Comparison of ENCODE assay signal across 21 cellular contexts in the genomic region with DNA sequence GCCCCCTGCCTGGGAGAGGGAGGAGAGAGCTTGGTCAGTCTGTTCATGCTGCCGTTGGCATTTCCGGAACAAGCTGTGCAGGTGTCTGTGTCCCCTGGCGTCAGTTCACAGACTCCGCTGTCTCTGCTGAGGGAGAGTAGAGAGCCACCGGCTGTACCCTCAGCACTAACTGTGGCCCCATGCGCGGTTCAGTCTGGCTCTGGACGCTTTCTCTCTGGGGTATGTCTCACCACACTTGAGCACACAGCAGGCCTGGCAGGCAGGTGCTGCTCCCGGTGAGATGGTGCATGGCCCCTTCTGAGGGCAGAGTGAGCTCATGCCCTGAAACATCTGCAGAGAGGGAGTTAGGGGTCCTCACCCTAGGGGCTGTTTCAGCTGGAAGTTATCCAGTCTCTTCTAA. TPM values are rescaled to one million over a fixed set of nuclear protein-coding genes. Genes with fewer than 3 reads are reported as not detected.
DNase-seq lines count a peak whose midpoint lies in the region; ATAC-seq, FAIRE-seq and TF ChIP-seq lines count a peak whose summit lies in the region.
"Had no signal": no experiment of that assay in that cellular context is flagged by ENCODE, and none has a peak within 500 bp of the region (broad histone marks: within the 10 kb centered on the region; RNA-seq: fewer than 3 reads in every experiment).

No MANE protein-coding gene starts in this region.

- no peak overlapping the region for H3K4me3 ChIP-seq in Caco-2 (ENCODE audit: low read depth, low read length)
- H3K4me3 ChIP-seq in IMR-90 (ENCODE audit: insufficient read depth, low read depth, low read length), result no peak overlapping the region
- H3K4me3 ChIP-seq in H1 (ENCODE audit: extremely low read depth in 1 of 4, insufficient read depth in 2 of 4, low read depth in 3 of 4, low read length in 4 of 4), result no peak overlapping the region
- no peak overlapping the region for H3K4me3 ChIP-seq in body of pancreas
- H3K4me3 ChIP-seq: GM12878, SK-N-MC had no signal

- H2AFZ ChIP-seq in IMR-90 (replicated peaks; ENCODE audit: low read length, poor library complexity) (no peak overlapping the region), H1 (ENCODE audit: low read length) (no peak overlapping the region)

- TF ChIP-seq POLR2A in IMR-90 (IDR thresholded peaks at IDR 0.05; ENCODE audit: low read depth, low read length) (no peak), H1 (IDR thresholded peaks at IDR 0.05; ENCODE audit: control extremely low read depth in 1 of 2, low read depth in 2 of 2, low read length in 2 of 2) (no peak), body of pancreas (IDR thresholded peaks at IDR 0.05) (no peak)

- CTCF ChIA-PET in Caco-2 (lab: Charles Lee), result no interaction called here
- CTCF ChIA-PET in IMR-90 (lab: Yijun Ruan, JAX), result no interaction called here
- CTCF ChIA-PET in H1 (lab: Charles Lee; ENCODE audit: partially characterized antibody), result interaction anchor here (0.6 to 1.6 kb wide), 2 partner anchors 18 to 22 kb away, joined by 3 to 4 read pairs; no protein-coding TSS in a partner anchor

- POLR2A ChIA-PET in Caco-2 (lab: Charles Lee) (no interaction called here), IMR-90 (lab: Charles Lee; ENCODE audit: unreplicated experiment) (no interaction called here), H1 (lab: Charles Lee; ENCODE audit: partially characterized antibody) (no interaction called here)

- no peaks in the 10 kb centered on the region for H3K79me2 ChIP-seq in H1 (ENCODE audit: control insufficient read depth in 1 of 2, insufficient read depth in 2 of 2, low read length in 2 of 2)

- no peak for DNase-seq in Caco-2
- DNase-seq in IMR-90, result no peak
- no peak for DNase-seq in H1 (ENCODE audit: low read depth in 1 of 2, low spot score in 2 of 2)
- DNase-seq in posterior vena cava (ENCODE audit: low spot score), result peak; percentile 67
- DNase-seq in activated effector memory CD4-positive, alpha-beta T cell treated with Interleukin-2 at 50 U/mL for 16 hours, result no peak
- DNase-seq in body of pancreas, result no peak
- DNase-seq in activated CD8-positive, alpha-beta memory T cell treated with anti-CD3 and anti-CD28 coated beads for 24 hours, result no peak
- DNase-seq: CD4-positive, alpha-beta memory T cell; GDM1; NCI-H187 treated with DMSO at 0.1 percent for 48 hours; NCI-H2171; NCI-H446; NCI-H774; T-cell had no signal

- intact Hi-C loops in Caco-2 (cut with micrococcal nuclease; ENCODE audit: unreplicated experiment), result no loop called here
- intact Hi-C loops in IMR-90 (cut with micrococcal nuclease), result no loop called here
- intact Hi-C loops in posterior vena cava (cut with DNase I), result no loop called here
- intact Hi-C loops in body of pancreas (cut with DNase I), result no loop called here

- BruUV-seq in Caco-2 (replicated peaks; lab: Mats Ljungman, UMichigan) (no TSS peak), IMR-90 (replicated peaks; lab: Mats Ljungman, UMichigan) (no TSS peak)

- H2BK20ac ChIP-seq in IMR-90 (ENCODE audit: low read depth, low read length) (no peak overlapping the region), H1 (ENCODE audit: low read length) (no peak overlapping the region)

- H2AK5ac ChIP-seq in IMR-90 (ENCODE audit: low read depth, low read length) (no peak overlapping the region), H1 (ENCODE audit: low read depth, low read length) (no peak overlapping the region)

- H3K18ac ChIP-seq in IMR-90 (ENCODE audit: low read depth, low read length) (no peak overlapping the region), H1 (ENCODE audit: extremely low read depth, low read length) (no peak overlapping the region)

- H2BK5ac ChIP-seq in IMR-90 (ENCODE audit: low read depth, low read length, poor library complexity, severe bottlenecking) (no peak overlapping the region), H1 (ENCODE audit: low read depth, low read length) (no peak overlapping the region)

- H4K20me1 ChIP-seq in IMR-90 (ENCODE audit: insufficient read depth, low read length) (no peaks in the 10 kb centered on the region), H1 (replicated peaks in 1 of 2; ENCODE audit: control insufficient read depth in 1 of 2, insufficient read depth in 2 of 2, low read length in 2 of 2) (peaks cover 0 to 3% of the 10 kb centered on the region in 2 experiments)

- H3K36me3 ChIP-seq in Caco-2 (ENCODE audit: control insufficient read depth, insufficient read depth, low read length), result no peaks in the 10 kb centered on the region
- H3K36me3 ChIP-seq in IMR-90 (ENCODE audit: control insufficient read depth, insufficient read depth, low read length), result no peaks in the 10 kb centered on the region
- no peaks in the 10 kb centered on the region for H3K36me3 ChIP-seq in H1 (ENCODE audit: control insufficient read depth in 2 of 4, insufficient read depth in 4 of 4, low read length in 3 of 4)
- H3K36me3 ChIP-seq in body of pancreas (replicated peaks in 1 of 2; ENCODE audit: insufficient read depth in 1 of 2, low read depth in 2 of 2), result no peaks in the 10 kb centered on the region

- peak overlapping the region; percentile 81 for H3K27ac Mint-ChIP-seq in Caco-2 (ENCODE audit: unreplicated experiment)
- H3K27ac Mint-ChIP-seq: B cell; CD4-positive, alpha-beta memory T cell; IgD-negative memory B cell; T-cell had no signal

- no peaks in the 10 kb centered on the region for H3K23me2 ChIP-seq in H1 (ENCODE audit: low read depth, low read length)

- peaks cover 11% of the 10 kb centered on the region for H3K36me3 Mint-ChIP-seq in Caco-2 (ENCODE audit: insufficient read depth, unreplicated experiment)
- H3K36me3 Mint-ChIP-seq: CD4-positive, alpha-beta memory T cell; IgD-negative memory B cell; T-cell had no signal

- H3K4me1 Mint-ChIP-seq in Caco-2 (ENCODE audit: low read depth, unreplicated experiment), result peaks cover 38% of the 10 kb centered on the region
- H3K4me1 Mint-ChIP-seq: B cell had no signal

- H3K4ac ChIP-seq in IMR-90 (ENCODE audit: low read depth, low read length) (no peak overlapping the region), H1 (replicated peaks; ENCODE audit: insufficient read length, low read depth, low read length) (no peak overlapping the region)

- WGBS in IMR-90 (ENCODE audit: extremely low coverage in 2 of 2, insufficient read length in 1 of 2), 2 experiments, result 95% methylated on average over 6 of the region's 9 CpGs; no CpG with 5 or more reads in 1 of the 2 experiments
- 94% methylated on average over 7 of the region's 9 CpGs; no CpG with 5 or more reads in 1 of the 2 experiments for WGBS in H1 (ENCODE audit: extremely low coverage in 1 of 2, insufficient coverage in 1 of 2, insufficient read length in 1 of 2, insufficient replicate concordance in 2 of 2, low coverage in 1 of 2, low lambda C conversion rate in 2 of 2, missing lambda C conversion rate in 1 of 2), 2 experiments
- 88 to 100% methylated on average over 1 to 9 of the region's 9 CpGs for WGBS in body of pancreas, 2 donors

- H2BK12ac ChIP-seq in H1 (ENCODE audit: low read depth, low read length), result no peak overlapping the region

- H3K23ac ChIP-seq in IMR-90 (ENCODE audit: low read depth, low read length), result no peak overlapping the region
- no peak overlapping the region for H3K23ac ChIP-seq in H1 (ENCODE audit: insufficient read length)

- TF ChIP-seq EP300 in H1 (IDR thresholded peaks at IDR 0.05; ENCODE audit: borderline replicate concordance in 1 of 2, low read depth in 2 of 2, low read length in 2 of 2), result no peak

- in situ Hi-C loops in IMR-90 (cut with MboI; ENCODE audit: low sequenced_read_pairs), result no loop called here

- no peak for TF ChIP-seq CTCF in Caco-2 (IDR thresholded peaks at IDR 0.05; ENCODE audit: insufficient read depth in 1 of 2, low read depth in 1 of 2, low read length in 1 of 2, severe bottlenecking in 1 of 2, unreplicated experiment in 1 of 2)
- TF ChIP-seq CTCF in IMR-90 (conservative IDR thresholded peaks at IDR 0.05; ENCODE audit: low read depth, low read length), result no peak
- TF ChIP-seq CTCF in H1 (IDR thresholded peaks at IDR 0.05; ENCODE audit: control extremely low read depth in 1 of 3, insufficient read depth in 1 of 3, low read depth in 1 of 3, low read length in 3 of 3), result no peak
- no peak for TF ChIP-seq CTCF in body of pancreas (IDR thresholded peaks at IDR 0.05)

- H3K9me3 ChIP-seq in Caco-2 (no peaks in the 10 kb centered on the region), IMR-90 (ENCODE audit: control insufficient read depth, insufficient read depth, low read length) (no peaks in the 10 kb centered on the region), H1 (ENCODE audit: insufficient read depth in 2 of 2, low read depth in 1 of 2, low read length in 1 of 2) (no peaks in the 10 kb centered on the region), body of pancreas (no peaks in the 10 kb centered on the region)

- H3K4me2 ChIP-seq in IMR-90 (ENCODE audit: low read depth, low read length), result no peak overlapping the region
- H3K4me2 ChIP-seq in H1 (ENCODE audit: insufficient read depth in 1 of 2, low read depth in 2 of 2, low read length in 2 of 2), result no peak overlapping the region

- H3K27ac ChIP-seq in IMR-90 (ENCODE audit: insufficient read depth, low read length) (no peak overlapping the region), H1 (ENCODE audit: low read depth, low read length) (no peak overlapping the region), body of pancreas (no peak overlapping the region)
- H3K27ac ChIP-seq: SK-N-MC had no signal

- no peak for ATAC-seq in IMR-90 (ENCODE audit: low read depth)
- ATAC-seq in body of pancreas, result no peak
- ATAC-seq: GM12878, T-cell had no signal

- H3K14ac ChIP-seq in IMR-90 (replicated peaks; ENCODE audit: low read depth, low read length) (no peak overlapping the region), H1 (ENCODE audit: insufficient read length) (no peak overlapping the region)

- H3K4me1 ChIP-seq in Caco-2 (peaks cover 13% of the 10 kb centered on the region), IMR-90 (ENCODE audit: control insufficient read depth, insufficient read depth, low read length) (no peaks in the 10 kb centered on the region), H1 (replicated peaks in 1 of 4; ENCODE audit: control insufficient read depth in 3 of 4, insufficient read depth in 4 of 4, low read length in 3 of 4) (no peaks in the 10 kb centered on the region; a peak in 1 of 7 replicates), body of pancreas (no peaks in the 10 kb centered on the region)

- H3K4me3 Mint-ChIP-seq in Caco-2 (ENCODE audit: unreplicated experiment), result no peak overlapping the region
- H3K4me3 Mint-ChIP-seq: B cell; CD4-positive, alpha-beta memory T cell; IgD-negative memory B cell; T-cell had no signal

- H3K79me1 ChIP-seq in IMR-90 (ENCODE audit: low read depth in 1 of 2, low read length in 2 of 2) (no peaks in the 10 kb centered on the region), H1 (ENCODE audit: low read depth, low read length) (no peaks in the 10 kb centered on the region)

- H3K56ac ChIP-seq in IMR-90 (ENCODE audit: extremely low read depth, insufficient read depth, low read length) (no peak overlapping the region), H1 (replicated peaks; ENCODE audit: insufficient read length, low read depth, low read length) (no peak overlapping the region)

- no peak for FAIRE-seq in H1 (lab: Jason Lieb, UNC)
- FAIRE-seq: D721Med, GM12878, H54 had no signal

- no peaks in the 10 kb centered on the region for H3K27me3 Mint-ChIP-seq in Caco-2 (ENCODE audit: insufficient read depth, unreplicated experiment)

- H2BK120ac ChIP-seq in IMR-90 (ENCODE audit: low read depth, low read length), result no peak overlapping the region
- H2BK120ac ChIP-seq in H1 (replicated peaks; ENCODE audit: low read depth, low read length), result no peak overlapping the region

- dilution Hi-C loops in IMR-90 (cut with HindIII; ENCODE audit: low sequenced_read_pairs, unreplicated experiment), result no loop called here

- H4K91ac ChIP-seq in IMR-90 (ENCODE audit: insufficient read depth, low read depth, low read length) (no peak overlapping the region), H1 (replicated peaks; ENCODE audit: insufficient read length, low read length) (no peak overlapping the region)

- H2BK15ac ChIP-seq in IMR-90 (ENCODE audit: low read depth, low read length), result no peak overlapping the region
- H2BK15ac ChIP-seq in H1 (ENCODE audit: low read length), result no peak overlapping the region

- no peak overlapping the region for H3K9ac ChIP-seq in IMR-90 (ENCODE audit: low read depth, low read length)
- H3K9ac ChIP-seq in H1 (replicated peaks in 1 of 4; ENCODE audit: extremely low read depth in 1 of 4, low read depth in 3 of 4, low read length in 3 of 4), result no peak overlapping the region

- H4K5ac ChIP-seq in IMR-90 (ENCODE audit: low read depth, low read length), result no peak overlapping the region
- H4K5ac ChIP-seq in H1 (ENCODE audit: insufficient read length, low read depth, low read length), result no peak overlapping the region

- H3K9me1 ChIP-seq in IMR-90 (ENCODE audit: insufficient read depth, low read length), result no peaks in the 10 kb centered on the region

- TF ChIP-seq RAD21 in IMR-90 (IDR thresholded peaks at IDR 0.05; ENCODE audit: low read length) (no peak), H1 (IDR thresholded peaks at IDR 0.05 in 1 of 2, conservative IDR thresholded peaks at IDR 0.05 in 1 of 2; ENCODE audit: low read depth in 2 of 2, low read length in 2 of 2) (no peak)

- H4K8ac ChIP-seq in IMR-90 (ENCODE audit: low read depth in 2 of 2, low read length in 2 of 2), result no peak overlapping the region
- H4K8ac ChIP-seq in H1 (ENCODE audit: extremely low read depth, insufficient read depth, low read length), result peak overlapping the region; percentile 3; the same call in 1 of the 2 replicates

- peaks cover 5% of the 10 kb centered on the region for H3K9me3 Mint-ChIP-seq in Caco-2 (ENCODE audit: unreplicated experiment)
- H3K9me3 Mint-ChIP-seq: CD4-positive, alpha-beta memory T cell; IgD-negative memory B cell; T-cell had no signal

- H3K27me3 ChIP-seq in Caco-2 (replicated peaks; ENCODE audit: control insufficient read depth, insufficient read depth, low read length), result no peaks in the 10 kb centered on the region
- H3K27me3 ChIP-seq in IMR-90 (ENCODE audit: control insufficient read depth, insufficient read depth, low read length), result peaks cover 3% of the 10 kb centered on the region
- no peaks in the 10 kb centered on the region for H3K27me3 ChIP-seq in H1 (replicated peaks in 1 of 4; ENCODE audit: control insufficient read depth in 3 of 4, extremely low read depth in 1 of 4, insufficient read depth in 3 of 4, low read length in 3 of 4)
- H3K27me3 ChIP-seq in body of pancreas, result no peaks in the 10 kb centered on the region

- peak overlapping the region; percentile 28 for H2AK9ac ChIP-seq in IMR-90 (replicated peaks; ENCODE audit: low read depth, low read length, poor library complexity)

RNA-seq across cellular contexts. Expression of gene TLR5, which starts 60.0 kb away (rescaled TPM):
- total RNA-seq in Caco-2 (2022), result 1.8 TPM in 2 replicates
- total RNA-seq in IMR-90 (2012; rRNA removed), result under 0.01 and 0.18 TPM in 2 replicates
- polyA plus RNA-seq in IMR-90 (2012; rRNA removed), result 0.09 and 0.13 TPM in 2 replicates
- 0.03 and 0.18 TPM in 2 replicates for polyA plus RNA-seq in IMR-90 (2012; cell fraction: cytosol; rRNA removed)
- polyA plus RNA-seq in IMR-90 (2012; cell fraction: nucleus; rRNA removed; ENCODE audit: low replicate concordance), result 0.04 and 0.16 TPM in 2 replicates
- 0.35 and 0.94 TPM in 2 replicates for total RNA-seq in H1 (2021; fragmentation: NEBNext Ultra II Directional; extraction: Animal tissue kit (Norgen Biotek cat#: 25700))
- polyA plus RNA-seq in H1 (2011; rRNA removed), result 0.20 and 0.74 TPM in 2 replicates
- 0.62 TPM for polyA plus RNA-seq in H1 (2011; cell fraction: cytosol; rRNA removed)
- polyA plus RNA-seq in H1 (2011; cell fraction: nucleus; rRNA removed), result 1.5 TPM
- 1.0 to 1.3 TPM (median 1.1 TPM) in 4 replicates for polyA plus RNA-seq in H1 (2012, experiment 1 of 2)
- polyA plus RNA-seq in H1 (2012, experiment 2 of 2), result 0.54 TPM
- polyA plus RNA-seq in H1 (2013, experiment 1 of 2), result 0.53 TPM
- polyA plus RNA-seq in H1 (2013, experiment 2 of 2), result 0.63 TPM
- 0.60 and 0.80 TPM in 2 replicates for polyA minus RNA-seq in H1 (2011; rRNA and poly(A)+ RNA removed)
- polyA minus RNA-seq in H1 (2011; cell fraction: cytosol; rRNA and poly(A)+ RNA removed), result not detected
- polyA minus RNA-seq in H1 (2011; cell fraction: nucleus; rRNA and poly(A)+ RNA removed), result 2.0 TPM
- total RNA-seq in posterior vena cava, result 10 to 100 TPM in 1 of 2 donors, 1 to 10 TPM in 1; 5.2 to 11.2 TPM
- total RNA-seq in body of pancreas, result 10 to 100 TPM in 1 of 2 donors, 1 to 10 TPM in 1; 8.2 to 10.1 TPM
- total RNA-seq: B cell, HT1080 had no signal
